ENCODE assay signal across 1 cellular context in genomic region chr12:108337235-108338223, GRCh38.
A peak's percentile ranks its signal among the peaks of the same experiment; 100 is the strongest.
TF ChIP-seq lines count a peak whose summit lies in the region.

No MANE protein-coding gene starts in this region.

TF ChIP-seq in K562, 482 proteins besides CTCF, POLR2A, EP300 and RAD21 (continued from another document and continues in another):
- TF ChIP-seq THRA (IDR thresholded peaks at IDR 0.05) (no peak), HCFC1 (IDR thresholded peaks at IDR 0.05; ENCODE audit: low read depth, low read length) (no peak), BRD4 (IDR thresholded peaks at IDR 0.05) (no peak), RCOR1 (IDR thresholded peaks at IDR 0.05; ENCODE audit: borderline replicate concordance in 1 of 2, low read depth in 2 of 2, low read length in 2 of 2) (peak in 1 of 2 experiments; percentile 56; a peak in 2 of 4 replicates), ZBTB5 (IDR thresholded peaks at IDR 0.05) (no peak), SLC30A9 (CRISPR knock-in tag; IDR thresholded peaks at IDR 0.05) (no peak), ZBTB40 (IDR thresholded peaks at IDR 0.05) (no peak), ZBTB40 (CRISPR knock-in tag; IDR thresholded peaks at IDR 0.05) (no peak), E2F5 (CRISPR knock-in tag; IDR thresholded peaks at IDR 0.05) (no peak), ZNF778 (CRISPR knock-in tag; IDR thresholded peaks at IDR 0.05) (no peak), PREB (CRISPR knock-in tag; IDR thresholded peaks at IDR 0.05) (no peak), NCOR1 (IDR thresholded peaks at IDR 0.05) (peak; percentile 95), FOXA1 (IDR thresholded peaks at IDR 0.05; ENCODE audit: borderline replicate concordance) (no peak), ZNF75A (CRISPR knock-in tag; IDR thresholded peaks at IDR 0.05) (no peak), GABPA (tag; conservative IDR thresholded peaks at IDR 0.05; ENCODE audit: low read depth) (no peak), ZFP30 (CRISPR knock-in tag; IDR thresholded peaks at IDR 0.05; ENCODE audit: borderline replicate concordance) (no peak), NELFE (IDR thresholded peaks at IDR 0.05; ENCODE audit: insufficient read depth, insufficient read length) (no peak), ZC3H4 (CRISPR knock-in tag; IDR thresholded peaks at IDR 0.05; ENCODE audit: borderline replicate concordance) (no peak), ELF4 (CRISPR knock-in tag; IDR thresholded peaks at IDR 0.05) (no peak), CBX3 (IDR thresholded peaks at IDR 0.05; ENCODE audit: borderline replicate concordance in 1 of 2, low read length in 2 of 2) (peak in 1 of 2 experiments; percentile 32; a peak in 1 of 3 replicates), JUND (IDR thresholded peaks at IDR 0.05; ENCODE audit: borderline replicate concordance, low read depth, low read length) (peak; percentile 64), JUND (tag; IDR thresholded peaks at IDR 0.05; ENCODE audit: borderline replicate concordance, low read depth, low read length) (peak; percentile 61; the same call in 2 of the 3 replicates), MNT (conservative IDR thresholded peaks at IDR 0.05) (peak in 1 of 2 experiments; percentile 38; a peak in 1 of 4 replicates), ZBTB26 (CRISPR knock-in tag; IDR thresholded peaks at IDR 0.05) (no peak), ZMIZ1 (IDR thresholded peaks at IDR 0.05; ENCODE audit: low read depth in 2 of 2, low read length in 2 of 2) (no peak), NR1H2 (CRISPR knock-in tag; IDR thresholded peaks at IDR 0.05) (no peak), RNF2 (IDR thresholded peaks at IDR 0.05) (no peak; the same call in 1 of the 2 replicates), NFRKB (IDR thresholded peaks at IDR 0.05; ENCODE audit: low read depth) (no peak), E4F1 (CRISPR knock-in tag; IDR thresholded peaks at IDR 0.05; ENCODE audit: borderline replicate concordance) (no peak), SUPT5H (IDR thresholded peaks at IDR 0.05) (0 out of 2 replicates have a peak, but pooled peaks have one; percentile 25), ARID1B (IDR thresholded peaks at IDR 0.05) (peak; percentile 96)
